Comparison of ENCODE assay signal across 37 cellular contexts in genomic region chr19:51586799-51587198, GRCh38. TPM values are rescaled to one million over a fixed set of nuclear protein-coding genes. Genes with fewer than 3 reads are reported as not detected.
"Had no signal": no experiment of that assay in that cellular context is flagged by ENCODE, and none has a peak within 500 bp of the region (broad histone marks: within the 10 kb centered on the region; RNA-seq: fewer than 3 reads in every experiment).

No MANE protein-coding gene starts in this region.

- H3K79me2 ChIP-seq: hepatocyte had no signal

- H3K4me3 Mint-ChIP-seq: activated CD8-positive, alpha-beta T cell treated with anti-CD3 and anti-CD28 coated beads for 36 hours; activated naive CD4-positive, alpha-beta T cell treated with anti-CD3 and anti-CD28 coated beads, Interleukin-2, amount 10 ng/mL, durations not matched to agents 7 days and 5 days; activated naive CD8-positive, alpha-beta T cell treated with anti-CD3 and anti-CD28 coated beads, Interleukin-2, amount 10 ng/mL, durations not matched to agents 7 days and 5 days; activated T-cell treated with anti-CD3 and anti-CD28 coated beads, Interleukin-2, amount 50 U/mL, for 4 hours; WTC11 had no signal

- H3K4me1 ChIP-seq: colonic mucosa, esophagus squamous epithelium, gastroesophageal sphincter, heart right ventricle had no signal

- H3K4me3 ChIP-seq: colonic mucosa, esophagus squamous epithelium, gastroesophageal sphincter, heart right ventricle, hepatocyte had no signal

- DNase-seq: activated CD4-positive, alpha-beta T cell treated with anti-CD3 and anti-CD28 coated beads for 1 hour; activated CD4-positive, alpha-beta T cell treated with anti-CD3 and anti-CD28 coated beads for 4 hours; activated CD4-positive, alpha-beta T cell treated with anti-CD3 and anti-CD28 coated beads, Interleukin-2, amount 50 U/mL, for 1 hour; activated CD4-positive, alpha-beta T cell treated with anti-CD3 and anti-CD28 coated beads, Interleukin-2, amount 50 U/mL, for 48 hours; activated CD8-positive, alpha-beta memory T cell treated with anti-CD3 and anti-CD28 coated beads for 24 hours; activated CD8-positive, alpha-beta T cell treated with anti-CD3 and anti-CD28 coated beads for 36 hours; activated effector memory CD4-positive, alpha-beta T cell treated with anti-CD3 and anti-CD28 coated beads, Interleukin-2, amount 50 U/mL, for 16 hours; activated naive CD4-positive, alpha-beta T cell treated with anti-CD3 and anti-CD28 coated beads, Interleukin-2, amount 10 ng/mL, durations not matched to agents 7 days and 5 days; activated naive CD8-positive, alpha-beta T cell treated with anti-CD3 and anti-CD28 coated beads, Interleukin-2, amount 10 ng/mL, durations not matched to agents 7 days and 5 days; activated T-cell treated with anti-CD3 and anti-CD28 coated beads, Interleukin-2, amount 50 U/mL, for 4 hours; amniotic stem cell; anterior cingulate cortex; brain microvascular endothelial cell; central memory CD4-positive, alpha-beta T cell; cerebellar nuclear complex; colonic mucosa; effector memory CD4-positive, alpha-beta T cell; esophagus squamous epithelium; foreskin melanocyte; heart right ventricle; T-helper 2 cell had no signal

- H3K27ac Mint-ChIP-seq: activated CD8-positive, alpha-beta T cell treated with anti-CD3 and anti-CD28 coated beads for 36 hours; activated naive CD4-positive, alpha-beta T cell treated with anti-CD3 and anti-CD28 coated beads, Interleukin-2, amount 10 ng/mL, durations not matched to agents 7 days and 5 days; activated naive CD4-positive, alpha-beta T cell treated with anti-CD3 and anti-CD28 coated beads, Interleukin-2, amount 50 U/mL, for 72 hours; activated naive CD8-positive, alpha-beta T cell treated with anti-CD3 and anti-CD28 coated beads, Interleukin-2, amount 10 ng/mL, durations not matched to agents 7 days and 5 days; activated T-helper 2 cell treated with anti-CD3 and anti-CD28 coated beads, Interferon-gamma antibody, Interleukin-2, Interleukin-4, amounts not matched to agents 10 μg/mL and 5 μg/mL and 100 μg/mL, durations not matched to agents 14 hours and 24 hours and 36 hours; WTC11 had no signal

- H3K4me1 Mint-ChIP-seq: activated naive CD4-positive, alpha-beta T cell treated with anti-CD3 and anti-CD28 coated beads, Interleukin-2, amount 10 ng/mL, durations not matched to agents 7 days and 5 days; activated naive CD8-positive, alpha-beta T cell treated with anti-CD3 and anti-CD28 coated beads, Interleukin-2, amount 10 ng/mL, durations not matched to agents 7 days and 5 days; WTC11 had no signal

- H3K27ac ChIP-seq: brain microvascular endothelial cell, colonic mucosa, epithelial cell of prostate, esophagus squamous epithelium, gastroesophageal sphincter, heart right ventricle, hepatocyte, VCaP had no signal

- H3K27me3 ChIP-seq: brain microvascular endothelial cell, colonic mucosa, esophagus squamous epithelium, gastroesophageal sphincter, heart right ventricle, hepatocyte had no signal

- H3K9me3 ChIP-seq: colonic mucosa had no signal

- H3K4me2 ChIP-seq: hepatocyte had no signal

- ATAC-seq: activated CD8-positive, alpha-beta T cell treated with anti-CD3 and anti-CD28 coated beads for 36 hours; activated naive CD4-positive, alpha-beta T cell treated with anti-CD3 and anti-CD28 coated beads, Interleukin-2, amount 50 U/mL, for 72 hours; activated T-cell treated with anti-CD3 and anti-CD28 coated beads, Interleukin-2, amount 50 U/mL, for 4 hours; gastroesophageal sphincter; heart right ventricle; WTC11 had no signal

- FAIRE-seq: astrocyte, bronchial epithelial cell, endothelial cell of umbilical vein had no signal

- H2AFZ ChIP-seq: hepatocyte had no signal

- H3K27me3 Mint-ChIP-seq: activated CD8-positive, alpha-beta T cell treated with anti-CD3 and anti-CD28 coated beads for 36 hours; activated naive CD4-positive, alpha-beta T cell treated with anti-CD3 and anti-CD28 coated beads, Interleukin-2, amount 10 ng/mL, durations not matched to agents 7 days and 5 days; activated naive CD8-positive, alpha-beta T cell treated with anti-CD3 and anti-CD28 coated beads, Interleukin-2, amount 10 ng/mL, durations not matched to agents 7 days and 5 days had no signal

RNA-seq across cellular contexts. Expression of gene SIGLEC5, which starts 43.4 kb away (rescaled TPM):
- total RNA-seq: activated CD8-positive, alpha-beta T cell treated with anti-CD3 and anti-CD28 coated beads for 36 hours; activated naive CD4-positive, alpha-beta T cell treated with anti-CD3 and anti-CD28 coated beads, Interleukin-2, amount 50 U/mL, for 72 hours; activated naive CD8-positive, alpha-beta T cell treated with anti-CD3 and anti-CD28 coated beads, Interleukin-2, amount 10 ng/mL, durations not matched to agents 7 days and 5 days; activated T-helper 2 cell treated with anti-CD3 and anti-CD28 coated beads, Interferon-gamma antibody, Interleukin-2, Interleukin-4, amounts not matched to agents 10 μg/mL and 5 μg/mL and 100 μg/mL, durations not matched to agents 14 hours and 24 hours and 36 hours; astrocyte; bronchial epithelial cell; colonic mucosa; dermis microvascular lymphatic vessel endothelial cell; endothelial cell of umbilical vein; fibroblast of lung; fibroblast of villous mesenchyme; hepatocyte; T-helper 1 cell treated with Interleukin-12 subunit alpha and Interleukin-12 subunit beta and Interleukin-4 antibody, amounts not matched to agents 30 ng/mL and 1 ng/mL, for 36 hours had no signal
- polyA plus RNA-seq: endothelial cell of umbilical vein, esophagus, fibroblast of lung, hepatocyte had no signal

RNA-seq across cellular contexts. Expression of gene SIGLEC6, which starts 55.3 kb away (rescaled TPM):
- total RNA-seq: activated CD8-positive, alpha-beta T cell treated with anti-CD3 and anti-CD28 coated beads for 36 hours; activated naive CD4-positive, alpha-beta T cell treated with anti-CD3 and anti-CD28 coated beads, Interleukin-2, amount 50 U/mL, for 72 hours; activated naive CD8-positive, alpha-beta T cell treated with anti-CD3 and anti-CD28 coated beads, Interleukin-2, amount 10 ng/mL, durations not matched to agents 7 days and 5 days; astrocyte; bronchial epithelial cell; dermis microvascular lymphatic vessel endothelial cell; endothelial cell of umbilical vein; fibroblast of lung; fibroblast of villous mesenchyme; glomerular endothelial cell; hepatocyte had no signal
- polyA plus RNA-seq: endothelial cell of umbilical vein, fibroblast of lung, heart right ventricle, hepatocyte had no signal

RNA-seq across cellular contexts. Expression of gene SIGLEC14, which starts 59.8 kb away (rescaled TPM):
- total RNA-seq: activated CD8-positive, alpha-beta T cell treated with anti-CD3 and anti-CD28 coated beads for 36 hours; activated T-cell treated with anti-CD3 and anti-CD28 coated beads, Interleukin-2, amount 50 U/mL, for 4 hours; activated T-helper 2 cell treated with anti-CD3 and anti-CD28 coated beads, Interferon-gamma antibody, Interleukin-2, Interleukin-4, amounts not matched to agents 10 μg/mL and 5 μg/mL and 100 μg/mL, durations not matched to agents 14 hours and 24 hours and 36 hours; astrocyte; bronchial epithelial cell; dermis microvascular lymphatic vessel endothelial cell; endothelial cell of umbilical vein; fibroblast of lung; fibroblast of villous mesenchyme; T-helper 1 cell treated with Interleukin-12 subunit alpha and Interleukin-12 subunit beta and Interleukin-4 antibody, amounts not matched to agents 30 ng/mL and 1 ng/mL, for 36 hours; WTC11 had no signal
- polyA plus RNA-seq: fibroblast of lung had no signal
